Comparison of ENCODE assay signal across 21 cellular contexts in the genomic region with DNA sequence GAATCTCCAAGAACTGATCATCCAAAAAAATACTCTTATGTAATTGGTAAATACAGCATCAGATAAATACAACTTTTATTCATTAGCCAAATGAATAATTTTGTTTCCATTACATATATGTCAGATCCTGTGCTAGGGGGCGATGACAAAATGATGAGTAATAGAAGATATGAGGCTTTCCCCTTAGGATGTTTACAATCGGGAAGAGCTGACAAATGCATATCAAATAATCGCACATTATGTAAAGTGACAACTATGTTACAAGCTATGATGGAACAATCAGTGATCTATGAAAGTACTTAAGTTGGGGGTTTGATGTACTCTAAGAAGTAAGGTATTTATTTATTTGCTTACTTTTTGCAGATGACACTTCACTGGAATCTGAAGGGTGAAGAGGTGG.
"Had no signal": no experiment of that assay in that cellular context is flagged by ENCODE, and none has a peak within 500 bp of the region (broad histone marks: within the 10 kb centered on the region; RNA-seq: fewer than 3 reads in every experiment).

No MANE protein-coding gene starts in this region.

- H3K4me3 ChIP-seq: left ventricle myocardium inferior, lower lobe of right lung, spleen, tibial artery, upper lobe of left lung, uterus had no signal

- H3K36me3 ChIP-seq: left ventricle myocardium inferior, lower lobe of right lung, spleen, tibial artery, upper lobe of left lung, uterus had no signal

- H3K4me1 ChIP-seq: foreskin keratinocyte, left ventricle myocardium inferior, lower lobe of right lung, spleen, tibial artery, upper lobe of left lung, uterus had no signal

- H3K27me3 ChIP-seq: foreskin keratinocyte, spleen, tibial artery, upper lobe of left lung, uterus had no signal

- H3K9me3 ChIP-seq: lower lobe of right lung, tibial artery, uterus had no signal

- DNase-seq: dermis blood vessel endothelial cell; erythroblast; immature natural killer cell; kidney; left cardiac atrium; left ventricle myocardium inferior; lower lobe of right lung; mesenchymal stem cell; midbrain; occipital lobe; spleen; stimulated activated CD4-positive, alpha-beta T cell treated with anti-CD3 and anti-CD28 coated beads, Interleukin-15, amount 100 ng/mL, for 24 hours; stimulated activated CD4-positive, alpha-beta T cell treated with anti-CD3 and anti-CD28 coated beads, Interleukin-1b, Interleukin-23, amount 100 ng/mL, for 48 hours; stimulated activated CD4-positive, alpha-beta T cell treated with anti-CD3 and anti-CD28 coated beads, Interleukin-4, amount 100 ng/mL, for 24 hours; tibial artery; upper lobe of left lung; uterus had no signal

- FAIRE-seq: kidney had no signal

- H3K27ac ChIP-seq: foreskin keratinocyte, left ventricle myocardium inferior, lower lobe of right lung, spleen, tibial artery, upper lobe of left lung, uterus had no signal

- ATAC-seq: foreskin keratinocyte; left cardiac atrium; lower lobe of right lung; natural killer cell treated with Interleukin-12 subunit alpha and Interleukin-12 subunit beta and Interleukin-15 and Interleukin-18, amount 100 ng/mL, for 72 hours; sciatic nerve; stimulated activated memory B cell treated with anti-CD40 and anti-IgM and Interleukin-4, amounts not matched to agents 10 μg/mL and 1 μg/mL and 100 μg/mL, for 72 hours had no signal
